ENCODE assay signal across 29 cellular contexts in the genomic region with DNA sequence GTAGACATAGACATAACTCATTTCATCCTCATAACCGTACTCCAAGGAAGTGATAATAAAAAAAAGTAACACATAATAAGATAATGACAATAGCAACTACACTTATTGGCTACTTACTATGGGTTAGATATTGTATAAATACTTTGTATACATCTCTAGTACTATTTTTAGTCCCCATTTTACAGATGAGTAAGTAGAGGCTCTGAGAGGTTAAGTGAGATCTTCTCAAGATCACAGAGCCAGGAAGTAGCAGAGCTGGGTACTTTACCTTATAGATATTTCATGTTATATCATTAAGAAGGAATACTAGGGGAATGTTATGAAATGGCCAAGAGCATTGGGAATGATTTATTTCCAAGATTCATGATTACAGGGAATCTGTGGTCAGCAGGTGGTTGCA.
"Had no signal": no experiment of that assay in that cellular context is flagged by ENCODE, and none has a peak within 500 bp of the region (broad histone marks: within the 10 kb centered on the region; RNA-seq: fewer than 3 reads in every experiment).

No MANE protein-coding gene starts in this region.

- H3K36me3 ChIP-seq: neural progenitor cell, ovary, right lobe of liver, sigmoid colon, stomach, thoracic aorta, thyroid gland, tibial nerve, upper lobe of left lung, vagina had no signal

- H3K36me3 Mint-ChIP-seq: stimulated activated effector memory CD8-positive, alpha-beta T cell treated with anti-CD3 and anti-CD28 coated beads, Interleukin-12 subunit alpha, Interleukin-12 subunit beta, amount 100 ng/mL, for 72 hours; stimulated activated naive B cell treated with anti-CD40 and anti-IgM and Interleukin-4, amounts not matched to agents 10 μg/mL and 1 μg/mL and 100 μg/mL, for 72 hours had no signal

- H3K27me3 Mint-ChIP-seq: progenitor cell of endocrine pancreas had no signal

- H3K79me2 ChIP-seq: parathyroid adenoma had no signal

- H3K4me3 Mint-ChIP-seq: natural killer cell; nephron; neural progenitor cell; stimulated activated effector memory CD8-positive, alpha-beta T cell treated with anti-CD3 and anti-CD28 coated beads, Interleukin-12 subunit alpha, Interleukin-12 subunit beta, amount 100 ng/mL, for 72 hours; stimulated activated naive B cell treated with anti-CD40 and anti-IgM and Interleukin-4, amounts not matched to agents 10 μg/mL and 1 μg/mL and 100 μg/mL, for 72 hours; stimulated activated naive CD8-positive, alpha-beta T cell treated with anti-CD3 and anti-CD28 coated beads, Interleukin-15, Interleukin-2, amounts not matched to agents 100 ng/mL and 50 ng/mL, for 24 hours had no signal

- ATAC-seq: natural killer cell; psoas muscle; right lobe of liver; stimulated activated effector memory CD8-positive, alpha-beta T cell treated with anti-CD3 and anti-CD28 coated beads, Interleukin-12 subunit alpha, Interleukin-12 subunit beta, amount 100 ng/mL, for 72 hours; stimulated activated naive B cell treated with anti-CD40 and anti-IgM and Interleukin-4, amounts not matched to agents 10 μg/mL and 1 μg/mL and 100 μg/mL, for 72 hours had no signal

- H3K4me3 ChIP-seq: neural progenitor cell, ovary, psoas muscle, right lobe of liver, sigmoid colon, stomach, thyroid gland, tibial nerve, upper lobe of left lung, vagina had no signal

- H3K9me3 ChIP-seq: right lobe of liver, sigmoid colon, thoracic aorta, thyroid gland, upper lobe of left lung, vagina had no signal

- H3K4me2 ChIP-seq: neural progenitor cell had no signal

- H3K4me1 ChIP-seq: neural progenitor cell, parathyroid adenoma, psoas muscle, right lobe of liver, upper lobe of left lung had no signal

- H3K9ac ChIP-seq: neural progenitor cell, parathyroid adenoma had no signal

- H3K4me1 Mint-ChIP-seq: natural killer cell; neural progenitor cell; stimulated activated effector memory CD8-positive, alpha-beta T cell treated with anti-CD3 and anti-CD28 coated beads, Interleukin-12 subunit alpha, Interleukin-12 subunit beta, amount 100 ng/mL, for 72 hours; stimulated activated naive B cell treated with anti-CD40 and anti-IgM and Interleukin-4, amounts not matched to agents 10 μg/mL and 1 μg/mL and 100 μg/mL, for 72 hours had no signal

- H3K27me3 ChIP-seq: neural progenitor cell, ovary, right lobe of liver, sigmoid colon, stomach, thyroid gland, tibial nerve, upper lobe of left lung, vagina had no signal

- FAIRE-seq: small intestine, urothelium cell line had no signal

- DNase-seq: natural killer cell; occipital lobe; ovary; posterior cingulate gyrus; psoas muscle; right cardiac atrium; right lobe of liver; sigmoid colon; small intestine; stimulated activated CD4-positive, alpha-beta T cell treated with anti-CD3 and anti-CD28 coated beads, Interleukin-15, amount 100 ng/mL, for 24 hours; stimulated activated CD4-positive, alpha-beta T cell treated with anti-CD3 and anti-CD28 coated beads, Interleukin-2, amount 100 ng/mL, for 24 hours; stimulated activated CD4-positive, alpha-beta T cell treated with anti-CD3 and anti-CD28 coated beads, Interleukin-2, amount 100 ng/mL, for 48 hours; stimulated activated CD4-positive, alpha-beta T cell treated with anti-CD3 and anti-CD28 coated beads, Interleukin-4, amount 100 ng/mL, for 24 hours; stimulated activated naive B cell treated with anti-CD40 and anti-IgM and Interleukin-4, amounts not matched to agents 10 μg/mL and 1 μg/mL and 100 μg/mL, for 72 hours; stimulated activated naive CD4-positive, alpha-beta T cell treated with Interleukin-2 at 50 U/mL for 16 hours; stomach; thyroid gland; trophoblast cell; upper lobe of left lung had no signal

- H3K27ac ChIP-seq: neural progenitor cell, ovary, parathyroid adenoma, psoas muscle, right lobe of liver, thoracic aorta, thyroid gland, upper lobe of left lung, vagina had no signal

- H3K27ac Mint-ChIP-seq: natural killer cell; neural progenitor cell; progenitor cell of endocrine pancreas; stimulated activated effector memory CD8-positive, alpha-beta T cell treated with anti-CD3 and anti-CD28 coated beads, Interleukin-12 subunit alpha, Interleukin-12 subunit beta, amount 100 ng/mL, for 72 hours; stimulated activated naive B cell treated with anti-CD40 and anti-IgM and Interleukin-4, amounts not matched to agents 10 μg/mL and 1 μg/mL and 100 μg/mL, for 72 hours; stimulated activated naive CD8-positive, alpha-beta T cell treated with anti-CD3 and anti-CD28 coated beads, Interleukin-15, Interleukin-2, amounts not matched to agents 100 ng/mL and 50 ng/mL, for 24 hours had no signal

- H2AFZ ChIP-seq: neural progenitor cell, parathyroid adenoma had no signal
